In the genomic region with DNA sequence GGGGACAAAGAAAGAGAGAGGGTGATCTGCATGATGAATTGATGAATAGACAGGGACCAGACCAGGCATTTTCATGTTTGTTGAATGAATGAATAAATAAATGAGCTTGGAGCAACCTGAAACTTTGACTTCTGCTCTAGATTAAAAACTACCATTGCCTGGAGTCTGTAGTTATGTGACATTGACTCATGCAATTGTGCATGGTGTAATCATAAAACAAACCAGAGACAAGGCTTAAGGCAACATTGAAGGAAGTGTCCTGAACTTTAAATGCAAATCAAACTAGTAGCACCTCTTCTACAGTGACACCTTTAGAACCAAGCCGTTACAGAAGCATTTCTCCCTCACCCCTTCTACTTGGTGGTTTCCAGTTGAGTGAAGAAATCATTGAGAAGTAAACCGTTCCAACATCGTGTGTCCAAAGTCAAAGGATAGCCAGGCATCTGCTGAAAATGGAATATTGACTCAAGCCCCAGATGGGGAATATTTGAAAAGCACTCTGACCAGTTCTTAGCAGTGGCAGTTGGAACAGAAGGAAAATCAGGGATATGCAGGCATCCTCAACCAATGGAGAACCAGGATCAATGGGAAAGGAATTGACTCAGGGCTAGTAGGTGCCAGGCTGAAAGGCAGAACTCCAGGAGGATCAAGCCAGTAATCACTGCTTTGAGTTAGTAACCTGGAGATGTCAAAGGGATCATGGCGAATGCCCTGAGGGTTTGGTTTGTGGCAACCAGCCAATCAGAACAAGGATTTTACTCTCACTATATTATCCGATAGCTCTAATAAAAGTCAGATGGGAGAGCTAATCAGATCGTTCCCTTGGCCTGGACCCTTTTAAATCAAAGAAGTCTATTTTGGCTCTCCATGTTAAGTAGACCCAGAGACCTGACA, we compare ENCODE assay signal across 12 cellular contexts.
"Had no signal": no experiment of that assay in that cellular context is flagged by ENCODE, and none has a peak within 500 bp of the region (broad histone marks: within the 10 kb centered on the region; RNA-seq: fewer than 3 reads in every experiment).

No MANE protein-coding gene starts in this region.

- H3K27ac Mint-ChIP-seq: activated naive CD8-positive, alpha-beta T cell treated with anti-CD3 and anti-CD28 coated beads, Interleukin-2, amount 10 ng/mL, durations not matched to agents 7 days and 5 days; memory B cell; nephron progenitor cell had no signal

- H3K27ac ChIP-seq: tibial artery, vagina had no signal

- H3K36me3 Mint-ChIP-seq: activated naive CD8-positive, alpha-beta T cell treated with anti-CD3 and anti-CD28 coated beads, Interleukin-2, amount 10 ng/mL, durations not matched to agents 7 days and 5 days; memory B cell had no signal

- H3K36me3 ChIP-seq: tibial artery, vagina had no signal

- H3K27me3 ChIP-seq: tibial artery, vagina had no signal

- DNase-seq: activated gamma-delta T cell treated with Interleukin-2 at 50 U/mL for 16 hours; activated naive CD8-positive, alpha-beta T cell treated with anti-CD3 and anti-CD28 coated beads, Interleukin-2, amount 10 ng/mL, durations not matched to agents 7 days and 5 days; activated T-cell treated with anti-CD3 and anti-CD28 coated beads, Interleukin-2, amount 50 U/mL, for 48 hours; cortex of kidney; erythroblast; nephron progenitor cell; T-helper 2 cell had no signal

- H3K4me3 ChIP-seq: tibial artery, vagina had no signal

- H3K4me3 Mint-ChIP-seq: activated naive CD8-positive, alpha-beta T cell treated with anti-CD3 and anti-CD28 coated beads, Interleukin-2, amount 10 ng/mL, durations not matched to agents 7 days and 5 days; memory B cell; nephron progenitor cell had no signal

- H3K9me3 Mint-ChIP-seq: activated naive CD8-positive, alpha-beta T cell treated with anti-CD3 and anti-CD28 coated beads, Interleukin-2, amount 10 ng/mL, durations not matched to agents 7 days and 5 days; memory B cell; nephron progenitor cell had no signal

- FAIRE-seq: astrocyte, TTC549 had no signal

- H3K4me1 Mint-ChIP-seq: activated naive CD8-positive, alpha-beta T cell treated with anti-CD3 and anti-CD28 coated beads, Interleukin-2, amount 10 ng/mL, durations not matched to agents 7 days and 5 days; memory B cell had no signal
